In the genomic region with DNA sequence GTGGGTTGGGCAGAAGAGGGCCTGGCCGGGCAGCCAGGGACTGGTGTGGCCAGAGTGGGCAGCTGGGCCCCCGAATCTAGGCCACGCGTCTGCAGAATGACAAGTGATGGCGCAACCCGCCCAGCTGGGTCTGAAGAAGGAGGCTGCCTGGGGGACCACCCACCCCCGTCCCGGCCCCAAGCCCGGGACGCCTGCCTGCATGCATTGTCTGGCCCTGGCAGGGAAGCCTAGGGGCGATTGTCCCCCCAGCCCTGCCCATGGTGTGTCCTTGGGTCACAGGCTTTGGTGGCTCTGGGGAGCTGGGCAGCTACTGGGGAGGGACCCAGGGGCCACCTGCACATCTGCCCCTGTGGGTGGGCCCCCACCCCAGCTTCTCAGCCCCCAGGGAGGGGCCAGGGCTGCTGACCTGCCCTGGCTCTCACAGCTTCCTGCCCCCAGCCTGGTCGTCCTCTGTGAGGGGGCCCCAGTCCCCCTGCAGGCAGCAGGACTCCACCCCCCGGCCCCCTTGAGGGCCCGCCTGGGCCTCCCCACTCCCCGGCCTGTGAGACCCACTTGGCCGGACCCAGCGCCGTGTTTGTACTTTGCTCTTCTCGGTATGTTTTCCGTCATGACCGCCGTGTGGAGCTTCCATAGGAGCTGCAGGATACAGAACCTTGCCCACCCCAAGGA, we compare ENCODE assay signal across 1 cellular context.
TF ChIP-seq lines count a peak whose summit lies in the region.

No MANE protein-coding gene starts in this region.

TF ChIP-seq in H1, 55 proteins besides CTCF, POLR2A, EP300 and RAD21:
- TF ChIP-seq TAF7 (optimal IDR thresholded peaks at IDR 0.05; ENCODE audit: borderline replicate concordance, low read depth, low read length): no peak
- no peak for TF ChIP-seq RBBP5 (IDR thresholded peaks at IDR 0.05; ENCODE audit: borderline replicate concordance, low read depth, low read length)
- peak; percentile 43; the same call in 1 of the 2 replicates for TF ChIP-seq CEBPB (IDR thresholded peaks at IDR 0.05; ENCODE audit: low read depth, low read length)
- no peak for TF ChIP-seq GTF2F1 (IDR thresholded peaks at IDR 0.05; ENCODE audit: borderline replicate concordance, low read depth, low read length)
- TF ChIP-seq SAP30 (IDR thresholded peaks at IDR 0.05; ENCODE audit: insufficient read depth, insufficient replicate concordance, low read length): no peak
- no peak for TF ChIP-seq BACH1 (IDR thresholded peaks at IDR 0.05; ENCODE audit: low read length)
- no peak for TF ChIP-seq RFX5 (IDR thresholded peaks at IDR 0.05; ENCODE audit: borderline replicate concordance, low read depth, low read length)
- TF ChIP-seq RNF2 (IDR thresholded peaks at IDR 0.05; ENCODE audit: borderline replicate concordance, low read depth, low read length, missing control alignments, poor library complexity, severe bottlenecking): no peak
